1 cellular context compared by ENCODE assay signal in genomic region chrX:44903107-44903506, GRCh38.
TF ChIP-seq lines count a peak whose summit lies in the region.

No MANE protein-coding gene starts in this region.

TF ChIP-seq in K562, 482 proteins besides CTCF, POLR2A, EP300 and RAD21 (continued from another document and continues in another):
- TF ChIP-seq ZNF165 (CRISPR knock-in tag; IDR thresholded peaks at IDR 0.05; ENCODE audit: borderline replicate concordance) = no peak
- TF ChIP-seq FOS (IDR thresholded peaks at IDR 0.05; ENCODE audit: extremely low read depth, insufficient read length) = peak; percentile 12
- TF ChIP-seq KLF10 (CRISPR knock-in tag; IDR thresholded peaks at IDR 0.05) = no peak
- TF ChIP-seq ELK3 (CRISPR knock-in tag; IDR thresholded peaks at IDR 0.05) = no peak
- no peak for TF ChIP-seq ARHGAP35 (IDR thresholded peaks at IDR 0.05; ENCODE audit: partially characterized antibody)
- no peak for TF ChIP-seq NR2C1 (IDR thresholded peaks at IDR 0.05)
- TF ChIP-seq NR2C1 (tag; IDR thresholded peaks at IDR 0.05) = no peak
- peak; percentile 70 for TF ChIP-seq PKNOX1 (IDR thresholded peaks at IDR 0.05)
- no peak for TF ChIP-seq SMC3 (conservative IDR thresholded peaks at IDR 0.05; ENCODE audit: insufficient read depth, low read depth, low read length)
- no peak for TF ChIP-seq NR3C1 (CRISPR knock-in tag; IDR thresholded peaks at IDR 0.05)
- no peak for TF ChIP-seq ATF1 (CRISPR knock-in tag; IDR thresholded peaks at IDR 0.05)
- peak; percentile 68 for TF ChIP-seq ATF1 (tag; IDR thresholded peaks at IDR 0.05)
- TF ChIP-seq FIP1L1 (IDR thresholded peaks at IDR 0.05; ENCODE audit: low read depth, low read length, poor library complexity, severe bottlenecking) = no peak
- no peak for TF ChIP-seq MYC (IDR thresholded peaks at IDR 0.05; ENCODE audit: low read depth, low read length)
- TF ChIP-seq MYC (CRISPR knock-in tag; IDR thresholded peaks at IDR 0.05; ENCODE audit: borderline replicate concordance, low read depth) = no peak
- TF ChIP-seq RNF2 (IDR thresholded peaks at IDR 0.05) = no peak
- no peak for TF ChIP-seq HMGN3 (IDR thresholded peaks at IDR 0.05; ENCODE audit: borderline replicate concordance, extremely low read depth, insufficient read length, low read depth, low read length)
- TF ChIP-seq TEAD2 (tag; IDR thresholded peaks at IDR 0.05) = no peak
- TF ChIP-seq, protein P1, sequence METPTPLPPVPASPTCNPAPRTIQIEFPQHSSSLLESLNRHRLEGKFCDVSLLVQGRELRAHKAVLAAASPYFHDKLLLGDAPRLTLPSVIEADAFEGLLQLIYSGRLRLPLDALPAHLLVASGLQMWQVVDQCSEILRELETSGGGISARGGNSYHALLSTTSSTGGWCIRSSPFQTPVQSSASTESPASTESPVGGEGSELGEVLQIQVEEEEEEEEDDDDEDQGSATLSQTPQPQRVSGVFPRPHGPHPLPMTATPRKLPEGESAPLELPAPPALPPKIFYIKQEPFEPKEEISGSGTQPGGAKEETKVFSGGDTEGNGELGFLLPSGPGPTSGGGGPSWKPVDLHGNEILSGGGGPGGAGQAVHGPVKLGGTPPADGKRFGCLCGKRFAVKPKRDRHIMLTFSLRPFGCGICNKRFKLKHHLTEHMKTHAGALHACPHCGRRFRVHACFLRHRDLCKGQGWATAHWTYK (CRISPR knock-in tag; IDR thresholded peaks at IDR 0.05) = no peak
- TF ChIP-seq BRCA1 (IDR thresholded peaks at IDR 0.05) = no peak
- no peak for TF ChIP-seq BRCA1 (CRISPR knock-in tag; IDR thresholded peaks at IDR 0.05)
- TF ChIP-seq CHD4 (IDR thresholded peaks at IDR 0.05; ENCODE audit: insufficient read depth, insufficient replicate concordance, low read depth, low read length, poor library complexity, severe bottlenecking) = no peak
- TF ChIP-seq, protein P2, sequence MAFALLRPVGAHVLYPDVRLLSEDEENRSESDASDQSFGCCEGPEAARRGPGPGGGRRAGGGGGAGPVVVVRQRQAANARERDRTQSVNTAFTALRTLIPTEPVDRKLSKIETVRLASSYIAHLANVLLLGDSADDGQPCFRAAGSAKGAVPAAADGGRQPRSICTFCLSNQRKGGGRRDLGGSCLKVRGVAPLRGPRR (CRISPR knock-in tag; IDR thresholded peaks at IDR 0.05) = no peak
- no peak for TF ChIP-seq YBX1 (IDR thresholded peaks at IDR 0.05)
- no peak for TF ChIP-seq ZNF134 (CRISPR knock-in tag; conservative IDR thresholded peaks at IDR 0.05)
- TF ChIP-seq ZNF274 (IDR thresholded peaks at IDR 0.05; ENCODE audit: borderline replicate concordance, low read depth, low read length) = no peak
- TF ChIP-seq RBBP5 (IDR thresholded peaks at IDR 0.05; ENCODE audit: borderline replicate concordance, insufficient read depth, low read length, poor library complexity, severe bottlenecking) = no peak
- TF ChIP-seq ZNF444 (CRISPR knock-in tag; IDR thresholded peaks at IDR 0.05) = no peak
- TF ChIP-seq POLR2B (IDR thresholded peaks at IDR 0.05; ENCODE audit: low read depth, partially characterized antibody) = no peak
- TF ChIP-seq, protein P3, sequence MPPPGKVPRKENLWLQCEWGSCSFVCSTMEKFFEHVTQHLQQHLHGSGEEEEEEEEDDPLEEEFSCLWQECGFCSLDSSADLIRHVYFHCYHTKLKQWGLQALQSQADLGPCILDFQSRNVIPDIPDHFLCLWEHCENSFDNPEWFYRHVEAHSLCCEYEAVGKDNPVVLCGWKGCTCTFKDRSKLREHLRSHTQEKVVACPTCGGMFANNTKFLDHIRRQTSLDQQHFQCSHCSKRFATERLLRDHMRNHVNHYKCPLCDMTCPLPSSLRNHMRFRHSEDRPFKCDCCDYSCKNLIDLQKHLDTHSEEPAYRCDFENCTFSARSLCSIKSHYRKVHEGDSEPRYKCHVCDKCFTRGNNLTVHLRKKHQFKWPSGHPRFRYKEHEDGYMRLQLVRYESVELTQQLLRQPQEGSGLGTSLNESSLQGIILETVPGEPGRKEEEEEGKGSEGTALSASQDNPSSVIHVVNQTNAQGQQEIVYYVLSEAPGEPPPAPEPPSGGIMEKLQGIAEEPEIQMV (tag; conservative IDR thresholded peaks at IDR 0.05; ENCODE audit: low read depth) = no peak
- no peak for TF ChIP-seq NFYB (IDR thresholded peaks at IDR 0.05; ENCODE audit: extremely low read depth, insufficient read length)
- no peak for TF ChIP-seq PTRF (tag; IDR thresholded peaks at IDR 0.05)
- TF ChIP-seq ARID2 (IDR thresholded peaks at IDR 0.05) = no peak
- no peak for TF ChIP-seq CREB3L1 (IDR thresholded peaks at IDR 0.05; ENCODE audit: borderline replicate concordance, low read depth)
- no peak for TF ChIP-seq CAMTA2 (CRISPR knock-in tag; conservative IDR thresholded peaks at IDR 0.05)
- no peak for TF ChIP-seq ZNF3 (CRISPR knock-in tag; IDR thresholded peaks at IDR 0.05)
- TF ChIP-seq SREBF2 (CRISPR knock-in tag; IDR thresholded peaks at IDR 0.05) = no peak
- TF ChIP-seq CREB1 (IDR thresholded peaks at IDR 0.05) = peak; percentile 45; the same call in 1 of the 2 replicates
- TF ChIP-seq CREB1 (CRISPR knock-in tag; IDR thresholded peaks at IDR 0.05) = no peak
- no peak for TF ChIP-seq CHD1 (IDR thresholded peaks at IDR 0.05; ENCODE audit: low read length)
- no peak for TF ChIP-seq TGIF2 (CRISPR knock-in tag; IDR thresholded peaks at IDR 0.05)
- peak; percentile 74; the same call in 1 of the 2 replicates for TF ChIP-seq SMARCE1 (IDR thresholded peaks at IDR 0.05)
- TF ChIP-seq ZNF655 (CRISPR knock-in tag; IDR thresholded peaks at IDR 0.05) = no peak
- peak; percentile 85 for TF ChIP-seq C11orf30 (IDR thresholded peaks at IDR 0.05; ENCODE audit: low read depth)
- TF ChIP-seq MBD2 (IDR thresholded peaks at IDR 0.05; ENCODE audit: borderline replicate concordance, low read depth) = no peak
- TF ChIP-seq, protein P4, sequence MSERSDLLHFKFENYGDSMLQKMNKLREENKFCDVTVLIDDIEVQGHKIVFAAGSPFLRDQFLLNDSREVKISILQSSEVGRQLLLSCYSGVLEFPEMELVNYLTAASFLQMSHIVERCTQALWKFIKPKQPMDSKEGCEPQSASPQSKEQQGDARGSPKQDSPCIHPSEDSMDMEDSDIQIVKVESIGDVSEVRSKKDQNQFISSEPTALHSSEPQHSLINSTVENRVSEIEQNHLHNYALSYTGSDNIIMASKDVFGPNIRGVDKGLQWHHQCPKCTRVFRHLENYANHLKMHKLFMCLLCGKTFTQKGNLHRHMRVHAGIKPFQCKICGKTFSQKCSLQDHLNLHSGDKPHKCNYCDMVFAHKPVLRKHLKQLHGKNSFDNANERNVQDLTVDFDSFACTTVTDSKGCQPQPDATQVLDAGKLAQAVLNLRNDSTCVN (CRISPR knock-in tag; IDR thresholded peaks at IDR 0.05) = no peak
- peak; percentile 65; the same call in 1 of the 2 replicates for TF ChIP-seq CHAMP1 (IDR thresholded peaks at IDR 0.05)
- peak; percentile 62; the same call in 1 of the 2 replicates for TF ChIP-seq MAFK (IDR thresholded peaks at IDR 0.05; ENCODE audit: low read length)
- TF ChIP-seq PYGO2 (tag; IDR thresholded peaks at IDR 0.05) = no peak
- TF ChIP-seq, protein P5, sequence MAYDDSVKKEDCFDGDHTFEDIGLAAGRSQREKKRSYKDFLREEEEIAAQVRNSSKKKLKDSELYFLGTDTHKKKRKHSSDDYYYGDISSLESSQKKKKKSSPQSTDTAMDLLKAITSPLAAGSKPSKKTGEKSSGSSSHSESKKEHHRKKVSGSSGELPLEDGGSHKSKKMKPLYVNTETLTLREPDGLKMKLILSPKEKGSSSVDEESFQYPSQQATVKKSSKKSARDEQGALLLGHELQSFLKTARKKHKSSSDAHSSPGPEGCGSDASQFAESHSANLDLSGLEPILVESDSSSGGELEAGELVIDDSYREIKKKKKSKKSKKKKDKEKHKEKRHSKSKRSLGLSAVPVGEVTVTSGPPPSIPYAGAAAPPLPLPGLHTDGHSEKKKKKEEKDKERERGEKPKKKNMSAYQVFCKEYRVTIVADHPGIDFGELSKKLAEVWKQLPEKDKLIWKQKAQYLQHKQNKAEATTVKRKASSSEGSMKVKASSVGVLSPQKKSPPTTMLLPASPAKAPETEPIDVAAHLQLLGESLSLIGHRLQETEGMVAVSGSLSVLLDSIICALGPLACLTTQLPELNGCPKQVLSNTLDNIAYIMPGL (CRISPR knock-in tag; IDR thresholded peaks at IDR 0.05) = no peak
- no peak for TF ChIP-seq E2F8 (IDR thresholded peaks at IDR 0.05; ENCODE audit: low read depth, partially characterized antibody)
- TF ChIP-seq NFIC (IDR thresholded peaks at IDR 0.05) = no peak
- no peak for TF ChIP-seq HSF4 (CRISPR knock-in tag; IDR thresholded peaks at IDR 0.05; ENCODE audit: borderline replicate concordance)
- TF ChIP-seq ZNF717 (CRISPR knock-in tag; IDR thresholded peaks at IDR 0.05) = no peak
- no peak for TF ChIP-seq ZFP1 (CRISPR knock-in tag; IDR thresholded peaks at IDR 0.05)
- no peak for TF ChIP-seq GATAD2A (IDR thresholded peaks at IDR 0.05)
- TF ChIP-seq ZFX (CRISPR knock-in tag; IDR thresholded peaks at IDR 0.05) = no peak
- TF ChIP-seq SUPT5H (IDR thresholded peaks at IDR 0.05) = no peak
- TF ChIP-seq STAT5B (CRISPR knock-in tag; IDR thresholded peaks at IDR 0.05) = no peak
- TF ChIP-seq RBM17 (IDR thresholded peaks at IDR 0.05; ENCODE audit: borderline replicate concordance, low read depth, low read length) = no peak
- TF ChIP-seq FOXM1 (IDR thresholded peaks at IDR 0.05; ENCODE audit: low read depth) = no peak
- TF ChIP-seq FOXM1 (CRISPR knock-in tag; IDR thresholded peaks at IDR 0.05; ENCODE audit: low read depth) = no peak
